In genomic region chr10:25666276-25666675, GRCh38 we compare ENCODE assay signal across 19 cellular contexts.
A peak's percentile ranks its signal among the peaks of the same experiment; 100 is the strongest.
DNase-seq lines count a peak whose midpoint lies in the region; ATAC-seq and TF ChIP-seq lines count a peak whose summit lies in the region.
"Had no signal": no experiment of that assay in that cellular context is flagged by ENCODE, and none has a peak within 500 bp of the region (broad histone marks: within the 10 kb centered on the region; RNA-seq: fewer than 3 reads in every experiment).

No MANE protein-coding gene starts in this region.

- H3K9me3 ChIP-seq in adrenal gland (replicated peaks in 1 of 3), result no peaks in the 10 kb centered on the region
- H3K9me3 ChIP-seq in thyroid gland, result no peaks in the 10 kb centered on the region

- H3K4me1 ChIP-seq in adrenal gland (replicated peaks in 1 of 2) (no peaks in the 10 kb centered on the region), thyroid gland (no peaks in the 10 kb centered on the region)

- no peaks in the 10 kb centered on the region for H3K27me3 ChIP-seq in adrenal gland
- H3K27me3 ChIP-seq in thyroid gland, result no peaks in the 10 kb centered on the region

- intact Hi-C loops in adrenal gland (cut with DNase I), result no loop called here
- intact Hi-C loops in thyroid gland (cut with DNase I), result no loop called here

- no peak for TF ChIP-seq POLR2A in adrenal gland (IDR thresholded peaks at IDR 0.05)
- TF ChIP-seq POLR2A in thyroid gland (IDR thresholded peaks at IDR 0.05), result no peak

- TF ChIP-seq CTCF in adrenal gland (IDR thresholded peaks at IDR 0.05) (no peak), fibroblast of pulmonary artery (IDR thresholded peaks at IDR 0.05; ENCODE audit: low read length, missing control alignments) (no peak), mesothelial cell of epicardium (IDR thresholded peaks at IDR 0.05; ENCODE audit: unreplicated experiment) (no peak), thyroid gland (IDR thresholded peaks at IDR 0.05) (no peak)

- DNase-seq in adrenal gland (peak in 6 of 7 donors; percentile 16 to 56 (median 34)), fibroblast of pulmonary artery (ENCODE audit: low read depth) (peak; percentile 61), mesothelial cell of epicardium (ENCODE audit: low spot score in 2 of 2, unreplicated experiment in 2 of 2) (peak in 1 of 2 experiments; percentile 46), thyroid gland (peak; percentile 74 to 83), activated gamma-delta T cell (lab: John Stamatoyannopoulos, UW) (no peak), mesenteric fat pad (ENCODE audit: low spot score) (no peak)
- DNase-seq: DMS 273 treated with DMSO at 0.1 percent for 48 hours, DND-41, HFFc6, NCI-H1048, NCI-H1436, NCI-H1930, NCI-H226, NCI-H524, NCI-H82, RPMI8226 had no signal

- no peak for ATAC-seq in SK-N-SH treated with all-trans-retinoic acid at 6 μM for 48 hours

- H3K27ac Mint-ChIP-seq in mesothelial cell of epicardium, result peak overlapping the region; percentile 30
- H3K27ac Mint-ChIP-seq: B cell, HFFc6 had no signal

- H3K36me3 ChIP-seq in adrenal gland (replicated peaks in 1 of 2), result no peaks in the 10 kb centered on the region
- no peaks in the 10 kb centered on the region for H3K36me3 ChIP-seq in thyroid gland

- H3K27ac ChIP-seq in adrenal gland (no peak overlapping the region), thyroid gland (no peak overlapping the region)
- H3K27ac ChIP-seq: KMS-11 had no signal

- WGBS in adrenal gland, 4 donors, result 17 to 39% (median 27%) methylated on average over 3 of the region's 3 CpGs
- 16 to 26% methylated on average over 3 of the region's 3 CpGs for WGBS in thyroid gland, 2 donors

- H3K9me3 Mint-ChIP-seq in mesothelial cell of epicardium, result peaks cover 28% of the 10 kb centered on the region

- H3K4me1 Mint-ChIP-seq in mesothelial cell of epicardium, result peaks cover 6% of the 10 kb centered on the region
- H3K4me1 Mint-ChIP-seq: B cell had no signal

- no peaks in the 10 kb centered on the region for H3K27me3 Mint-ChIP-seq in mesothelial cell of epicardium (ENCODE audit: low read depth)

- H3K36me3 Mint-ChIP-seq in mesothelial cell of epicardium, result peaks cover 3% of the 10 kb centered on the region

- H3K4me3 ChIP-seq in adrenal gland (no peak overlapping the region), fibroblast of pulmonary artery (replicated peaks; ENCODE audit: low read depth, low read length) (no peak overlapping the region), thyroid gland (replicated peaks in 1 of 3) (no peak overlapping the region)

- H3K4me3 Mint-ChIP-seq in mesothelial cell of epicardium, result no peak overlapping the region
- H3K4me3 Mint-ChIP-seq: B cell, HFFc6 had no signal

TF ChIP-seq in SK-N-SH treated with all-trans-retinoic acid at 6 μM for 48 hours, 23 proteins besides CTCF, POLR2A, EP300 and RAD21:
- TF ChIP-seq CREB5 (CRISPR knock-in tag; IDR thresholded peaks at IDR 0.05; ENCODE audit: low read depth), result no peak
- no peak for TF ChIP-seq OSR1 (CRISPR knock-in tag; IDR thresholded peaks at IDR 0.05)
- TF ChIP-seq, protein P1, sequence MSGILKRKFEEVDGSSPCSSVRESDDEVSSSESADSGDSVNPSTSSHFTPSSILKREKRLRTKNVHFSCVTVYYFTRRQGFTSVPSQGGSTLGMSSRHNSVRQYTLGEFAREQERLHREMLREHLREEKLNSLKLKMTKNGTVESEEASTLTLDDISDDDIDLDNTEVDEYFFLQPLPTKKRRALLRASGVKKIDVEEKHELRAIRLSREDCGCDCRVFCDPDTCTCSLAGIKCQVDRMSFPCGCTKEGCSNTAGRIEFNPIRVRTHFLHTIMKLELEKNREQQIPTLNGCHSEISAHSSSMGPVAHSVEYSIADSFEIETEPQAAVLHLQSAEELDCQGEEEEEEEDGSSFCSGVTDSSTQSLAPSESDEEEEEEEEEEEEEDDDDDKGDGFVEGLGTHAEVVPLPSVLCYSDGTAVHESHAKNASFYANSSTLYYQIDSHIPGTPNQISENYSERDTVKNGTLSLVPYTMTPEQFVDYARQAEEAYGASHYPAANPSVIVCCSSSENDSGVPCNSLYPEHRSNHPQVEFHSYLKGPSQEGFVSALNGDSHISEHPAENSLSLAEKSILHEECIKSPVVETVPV (CRISPR knock-in tag; IDR thresholded peaks at IDR 0.05), result no peak
- TF ChIP-seq ZFP3 (CRISPR knock-in tag; IDR thresholded peaks at IDR 0.05), result no peak
- TF ChIP-seq ZNF8 (CRISPR knock-in tag; IDR thresholded peaks at IDR 0.05), result no peak
- no peak for TF ChIP-seq RARB (CRISPR knock-in tag; IDR thresholded peaks at IDR 0.05)
- TF ChIP-seq TOX (CRISPR knock-in tag; IDR thresholded peaks at IDR 0.05; ENCODE audit: borderline replicate concordance), result no peak
- TF ChIP-seq PATZ1 (CRISPR knock-in tag; IDR thresholded peaks at IDR 0.05; ENCODE audit: borderline replicate concordance), result no peak
- no peak for TF ChIP-seq TCF4 (CRISPR knock-in tag; IDR thresholded peaks at IDR 0.05; ENCODE audit: borderline replicate concordance)
- TF ChIP-seq ISL1 (CRISPR knock-in tag; IDR thresholded peaks at IDR 0.05), result no peak
- TF ChIP-seq POU6F1 (CRISPR knock-in tag; IDR thresholded peaks at IDR 0.05; ENCODE audit: borderline replicate concordance, low read depth), result no peak
- TF ChIP-seq ZFP30 (CRISPR knock-in tag; IDR thresholded peaks at IDR 0.05), result no peak
- TF ChIP-seq GLIS3 (CRISPR knock-in tag; IDR thresholded peaks at IDR 0.05), result no peak
- TF ChIP-seq SNAI2 (CRISPR knock-in tag; IDR thresholded peaks at IDR 0.05), result no peak
- no peak for TF ChIP-seq ZC3H10 (CRISPR knock-in tag; IDR thresholded peaks at IDR 0.05)
- no peak for TF ChIP-seq BACH2 (CRISPR knock-in tag; IDR thresholded peaks at IDR 0.05; ENCODE audit: borderline replicate concordance)
TF ChIP-seq in SK-N-SH treated with all-trans-retinoic acid at 6 μM for 48 hours: peak in this region for 0.

Comparison
In these comparisons a context has a peak if more than half of its experiments do, and no peak if none do; other contexts are left out.
1. DNase-seq: peak in adrenal gland (6 of 7), fibroblast of pulmonary artery (single experiment) and thyroid gland (2 of 2); none in activated gamma-delta T cell (single experiment) and mesenteric fat pad (single experiment).